In the genomic region with DNA sequence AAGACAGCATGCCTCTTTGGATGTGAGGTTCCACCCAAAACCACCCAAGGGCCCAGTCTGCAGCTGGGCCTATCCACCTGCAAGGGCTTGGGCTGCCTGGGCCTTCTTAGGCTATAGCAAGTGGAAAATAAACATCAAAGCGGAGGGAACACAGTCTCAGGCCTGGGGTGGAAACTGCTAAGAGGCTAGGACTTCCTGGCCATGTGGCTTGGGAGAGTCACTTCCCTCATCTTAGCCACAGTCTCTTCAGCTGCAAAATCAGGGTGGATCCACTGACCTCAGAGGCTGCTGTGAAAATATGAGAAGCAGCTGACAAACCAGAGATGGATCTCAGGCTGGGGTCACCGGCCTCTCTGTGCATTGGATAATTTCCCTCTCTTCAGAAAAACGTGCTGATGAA, we compare ENCODE assay signal across 1 cellular context.
TF ChIP-seq lines count a peak whose summit lies in the region.

No MANE protein-coding gene starts in this region.

TF ChIP-seq in HepG2, 621 proteins besides CTCF, POLR2A, EP300 and RAD21:
- TF ChIP-seq NFIB (CRISPR knock-in tag; IDR thresholded peaks at IDR 0.05; ENCODE audit: borderline replicate concordance) (no peak), AGO2 (optimal IDR thresholded peaks at IDR 0.05; ENCODE audit: low read depth, low read length) (no peak), SRY (CRISPR knock-in tag; IDR thresholded peaks at IDR 0.05) (no peak), ZNF329 (CRISPR knock-in tag; IDR thresholded peaks at IDR 0.05; ENCODE audit: low read depth) (no peak), ZNF263 (CRISPR knock-in tag; IDR thresholded peaks at IDR 0.05) (no peak), RCOR2 (CRISPR knock-in tag; IDR thresholded peaks at IDR 0.05) (no peak), POLR2G (IDR thresholded peaks at IDR 0.05; ENCODE audit: low read depth, low read length) (no peak), MEF2D (CRISPR knock-in tag; IDR thresholded peaks at IDR 0.05) (no peak), GPN1 (CRISPR knock-in tag; IDR thresholded peaks at IDR 0.05; ENCODE audit: borderline replicate concordance) (no peak), PAF1 (CRISPR knock-in tag; IDR thresholded peaks at IDR 0.05) (no peak), TEF (CRISPR knock-in tag; IDR thresholded peaks at IDR 0.05) (no peak), ZNF644 (CRISPR knock-in tag; IDR thresholded peaks at IDR 0.05; ENCODE audit: low read depth) (no peak), ZUFSP (CRISPR knock-in tag; IDR thresholded peaks at IDR 0.05; ENCODE audit: borderline replicate concordance) (no peak), CBX5 (CRISPR knock-in tag; IDR thresholded peaks at IDR 0.05; ENCODE audit: borderline replicate concordance) (no peak), IRF9 (CRISPR knock-in tag; IDR thresholded peaks at IDR 0.05; ENCODE audit: borderline replicate concordance) (no peak), ZNF704 (CRISPR knock-in tag; IDR thresholded peaks at IDR 0.05; ENCODE audit: borderline replicate concordance) (no peak)
- TF ChIP-seq, protein P1, sequence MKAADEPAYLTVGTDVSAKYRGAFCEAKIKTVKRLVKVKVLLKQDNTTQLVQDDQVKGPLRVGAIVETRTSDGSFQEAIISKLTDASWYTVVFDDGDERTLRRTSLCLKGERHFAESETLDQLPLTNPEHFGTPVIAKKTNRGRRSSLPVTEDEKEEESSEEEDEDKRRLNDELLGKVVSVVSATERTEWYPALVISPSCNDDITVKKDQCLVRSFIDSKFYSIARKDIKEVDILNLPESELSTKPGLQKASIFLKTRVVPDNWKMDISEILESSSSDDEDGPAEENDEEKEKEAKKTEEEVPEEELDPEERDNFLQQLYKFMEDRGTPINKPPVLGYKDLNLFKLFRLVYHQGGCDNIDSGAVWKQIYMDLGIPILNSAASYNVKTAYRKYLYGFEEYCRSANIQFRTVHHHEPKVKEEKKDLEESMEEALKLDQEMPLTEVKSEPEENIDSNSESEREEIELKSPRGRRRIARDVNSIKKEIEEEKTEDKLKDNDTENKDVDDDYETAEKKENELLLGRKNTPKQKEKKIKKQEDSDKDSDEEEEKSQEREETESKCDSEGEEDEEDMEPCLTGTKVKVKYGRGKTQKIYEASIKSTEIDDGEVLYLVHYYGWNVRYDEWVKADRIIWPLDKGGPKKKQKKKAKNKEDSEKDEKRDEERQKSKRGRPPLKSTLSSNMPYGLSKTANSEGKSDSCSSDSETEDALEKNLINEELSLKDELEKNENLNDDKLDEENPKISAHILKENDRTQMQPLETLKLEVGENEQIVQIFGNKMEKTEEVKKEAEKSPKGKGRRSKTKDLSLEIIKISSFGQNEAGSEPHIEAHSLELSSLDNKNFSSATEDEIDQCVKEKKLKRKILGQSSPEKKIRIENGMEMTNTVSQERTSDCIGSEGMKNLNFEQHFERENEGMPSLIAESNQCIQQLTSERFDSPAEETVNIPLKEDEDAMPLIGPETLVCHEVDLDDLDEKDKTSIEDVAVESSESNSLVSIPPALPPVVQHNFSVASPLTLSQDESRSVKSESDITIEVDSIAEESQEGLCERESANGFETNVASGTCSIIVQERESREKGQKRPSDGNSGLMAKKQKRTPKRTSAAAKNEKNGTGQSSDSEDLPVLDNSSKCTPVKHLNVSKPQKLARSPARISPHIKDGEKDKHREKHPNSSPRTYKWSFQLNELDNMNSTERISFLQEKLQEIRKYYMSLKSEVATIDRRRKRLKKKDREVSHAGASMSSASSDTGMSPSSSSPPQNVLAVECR (CRISPR knock-in tag; IDR thresholded peaks at IDR 0.05; ENCODE audit: borderline replicate concordance): no peak
